ENCODE assay signal across 8 cellular contexts in genomic region chr2:101473911-101474751, GRCh38. TPM values are rescaled to one million over a fixed set of nuclear protein-coding genes. Genes with fewer than 3 reads are reported as not detected.
DNase-seq lines count a peak whose midpoint lies in the region; ATAC-seq and TF ChIP-seq lines count a peak whose summit lies in the region.

No MANE protein-coding gene starts in this region.

- H3K23ac ChIP-seq in trophoblast cell (ENCODE audit: low read length), result no peak overlapping the region

- H2AK5ac ChIP-seq in trophoblast cell (ENCODE audit: low read length), result no peak overlapping the region

- no peak for TF ChIP-seq CTCF in left ventricle myocardium inferior (IDR thresholded peaks at IDR 0.05; ENCODE audit: borderline replicate concordance)

- H3K27me3 ChIP-seq in left ventricle myocardium inferior (ENCODE audit: low read depth), result no peaks in the 10 kb centered on the region
- peaks cover 17% of the 10 kb centered on the region for H3K27me3 ChIP-seq in trophoblast cell (ENCODE audit: insufficient read depth, low read length)

- intact Hi-C loops in left ventricle myocardium inferior (cut with micrococcal nuclease), result no loop called here

- no peak overlapping the region for H3K4ac ChIP-seq in trophoblast cell (ENCODE audit: low read depth, low read length)

- no peaks in the 10 kb centered on the region for H3K79me2 ChIP-seq in trophoblast cell (ENCODE audit: control insufficient read depth, insufficient read depth, low read length, poor library complexity)

- H3K4me3 Mint-ChIP-seq in activated naive CD8-positive, alpha-beta T cell treated with anti-CD3 and anti-CD28 coated beads for 36 hours, result peak overlapping the region; percentile 73

- no peak overlapping the region for H2BK5ac ChIP-seq in trophoblast cell (ENCODE audit: low read depth, low read length, poor library complexity)

- peak overlapping the region; percentile 23 for H4K8ac ChIP-seq in trophoblast cell (ENCODE audit: low read depth, low read length)

- H3K27ac ChIP-seq in left ventricle myocardium inferior (replicated peaks) (peak overlapping the region; percentile 77), trophoblast cell (ENCODE audit: low read depth, low read length) (no peak overlapping the region)

- no peak overlapping the region for H3K18ac ChIP-seq in trophoblast cell (ENCODE audit: low read length)

- H3K9ac ChIP-seq in trophoblast cell (ENCODE audit: low read length), result no peak overlapping the region

- no CpG with 5 or more reads among the region's 94 CpGs for WGBS in trophoblast cell (ENCODE audit: extremely low coverage, insufficient coverage, insufficient read length)

- H3K9me3 ChIP-seq in left ventricle myocardium inferior (replicated peaks) (no peaks in the 10 kb centered on the region), trophoblast cell (ENCODE audit: insufficient read depth, low read depth, low read length) (no peaks in the 10 kb centered on the region)

- H3K4me1 Mint-ChIP-seq in activated naive CD8-positive, alpha-beta T cell treated with anti-CD3 and anti-CD28 coated beads for 36 hours, result peaks cover 12% of the 10 kb centered on the region

- ATAC-seq in GM18873 (IDR thresholded peaks at IDR 0.05; ENCODE audit: low FRiP score, unreplicated experiment) (no peak), HG03521 (IDR thresholded peaks at IDR 0.05; ENCODE audit: unreplicated experiment) (no peak), GM19035 (IDR thresholded peaks at IDR 0.05; ENCODE audit: unreplicated experiment) (no peak)

- no peaks in the 10 kb centered on the region for H3K79me1 ChIP-seq in trophoblast cell (ENCODE audit: low read length)

- DNase-seq in Daoy (ENCODE audit: low read depth) (peak; percentile 79), NOMO-1 treated with DMSO at 0.1 percent for 48 hours (lab: John Stamatoyannopoulos, UW; ENCODE audit: unreplicated experiment) (peak; percentile 38), left ventricle myocardium inferior (peak; percentile 68), trophoblast cell (peak in 1 of 2 donors; percentile 31)
- DNase-seq in activated naive CD8-positive, alpha-beta T cell treated with anti-CD3 and anti-CD28 coated beads for 36 hours, result peak; percentile 55

- H3K4me3 ChIP-seq in left ventricle myocardium inferior, result peak overlapping the region; percentile 73
- peak overlapping the region; percentile 62 for H3K4me3 ChIP-seq in trophoblast cell (ENCODE audit: low read depth, low read length)

- H2BK12ac ChIP-seq in trophoblast cell (ENCODE audit: low read length), result no peak overlapping the region

- no peaks in the 10 kb centered on the region for H3K36me3 Mint-ChIP-seq in activated naive CD8-positive, alpha-beta T cell treated with anti-CD3 and anti-CD28 coated beads for 36 hours

- peak overlapping the region; percentile 78 for H2AFZ ChIP-seq in trophoblast cell (ENCODE audit: insufficient read depth, low read length, poor library complexity)

- H3K36me3 ChIP-seq in left ventricle myocardium inferior, result no peaks in the 10 kb centered on the region
- no peaks in the 10 kb centered on the region for H3K36me3 ChIP-seq in trophoblast cell (ENCODE audit: control insufficient read depth in 1 of 2, insufficient read depth in 2 of 2, low read length in 2 of 2)

- H2BK120ac ChIP-seq in trophoblast cell (ENCODE audit: insufficient read depth, low read length, poor library complexity), result no peak overlapping the region

- peak overlapping the region; percentile 76 for H3K4me2 ChIP-seq in trophoblast cell (ENCODE audit: low read length)

- no peak overlapping the region for H4K91ac ChIP-seq in trophoblast cell (ENCODE audit: low read depth, low read length)

- H3K9me3 Mint-ChIP-seq in activated naive CD8-positive, alpha-beta T cell treated with anti-CD3 and anti-CD28 coated beads for 36 hours, result no peaks in the 10 kb centered on the region

- H3K4me1 ChIP-seq in left ventricle myocardium inferior, result peaks cover 20% of the 10 kb centered on the region
- H3K4me1 ChIP-seq in trophoblast cell (ENCODE audit: control insufficient read depth in 1 of 2, insufficient read depth in 2 of 2, low read length in 2 of 2), result peaks cover 7 to 9% of the 10 kb centered on the region in 2 experiments

- no peak overlapping the region for H4K12ac ChIP-seq in trophoblast cell (ENCODE audit: low read depth, low read length)

- no peak overlapping the region for H3K14ac ChIP-seq in trophoblast cell (ENCODE audit: low read length)

- H3K27me3 Mint-ChIP-seq in activated naive CD8-positive, alpha-beta T cell treated with anti-CD3 and anti-CD28 coated beads for 36 hours, result peaks cover under 1% of the 10 kb centered on the region

- H3K27ac Mint-ChIP-seq in activated naive CD8-positive, alpha-beta T cell treated with anti-CD3 and anti-CD28 coated beads for 36 hours, result no peak overlapping the region

RNA-seq across cellular contexts. Expression of gene RFX8, which starts 0.8 kb away (rescaled TPM):
- 0.69 and 4.6 TPM in 2 replicates for total RNA-seq in Daoy (2014; rRNA removed; shearing (Covaris generic))
- not detected for total RNA-seq in activated naive CD8-positive, alpha-beta T cell treated with anti-CD3 and anti-CD28 coated beads for 36 hours
- total RNA-seq in left ventricle myocardium inferior, result not detected
- polyA plus RNA-seq in trophoblast cell (2013), result 0.01 and 0.03 TPM in 2 replicates
